23 cellular contexts compared by ENCODE assay signal in the genomic region with DNA sequence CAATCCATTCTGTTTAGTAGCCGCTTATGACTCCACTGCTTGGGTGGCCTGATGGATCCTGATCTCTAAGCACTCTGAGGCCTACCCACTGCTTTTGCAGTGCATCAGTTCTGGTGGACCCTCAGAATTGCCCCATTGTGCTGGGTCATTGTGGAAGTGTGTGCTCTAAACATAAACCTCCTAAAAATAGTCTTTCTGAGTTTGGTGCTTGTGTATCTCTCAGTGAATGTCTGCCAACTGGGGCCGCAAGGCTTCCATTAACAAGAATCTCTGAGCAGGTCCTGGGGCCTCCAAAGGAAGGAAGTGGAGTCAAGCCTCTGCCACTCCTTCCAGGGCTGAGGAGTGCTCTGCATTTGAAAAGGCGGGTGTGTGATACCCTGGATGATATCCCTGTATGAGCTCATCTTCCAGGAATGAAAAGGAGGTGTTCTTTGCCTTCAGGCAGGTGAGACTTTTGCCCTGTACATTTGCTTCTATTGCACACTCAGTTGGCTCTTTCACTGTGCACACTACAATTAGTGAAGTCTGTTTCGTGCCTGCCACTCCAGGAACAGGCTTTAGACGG.
A peak's percentile ranks its signal among the peaks of the same experiment; 100 is the strongest.
DNase-seq lines count a peak whose midpoint lies in the region; ATAC-seq, FAIRE-seq and TF ChIP-seq lines count a peak whose summit lies in the region.
"Had no signal": no experiment of that assay in that cellular context is flagged by ENCODE, and none has a peak within 500 bp of the region (broad histone marks: within the 10 kb centered on the region; RNA-seq: fewer than 3 reads in every experiment).

No MANE protein-coding gene starts in this region.

- H3K4me3 Mint-ChIP-seq in Caco-2 (ENCODE audit: unreplicated experiment): no peak overlapping the region
- no peak overlapping the region for H3K4me3 Mint-ChIP-seq in activated CD4-positive, alpha-beta memory T cell treated with anti-CD3 and anti-CD28 coated beads, Interleukin-2, amount 10 ng/mL, durations not matched to agents 7 days and 5 days
- H3K4me3 Mint-ChIP-seq: activated naive CD4-positive, alpha-beta T cell treated with anti-CD3 and anti-CD28 coated beads, Interleukin-2, amount 10 ng/mL, durations not matched to agents 7 days and 5 days; nephron progenitor cell had no signal

- H3K27ac ChIP-seq in H1 (ENCODE audit: low read depth, low read length): no peak overlapping the region
- H3K27ac ChIP-seq in stomach: no peak overlapping the region
- H3K27ac ChIP-seq in upper lobe of left lung: no peak overlapping the region
- H3K27ac ChIP-seq: adrenal gland, tibial artery had no signal

- no peak overlapping the region for H4K5ac ChIP-seq in H1 (ENCODE audit: insufficient read length, low read depth, low read length)

- H3K4me3 ChIP-seq in Caco-2 (ENCODE audit: low read depth, low read length): no peak overlapping the region
- H3K4me3 ChIP-seq in H1 (ENCODE audit: extremely low read depth in 1 of 4, insufficient read depth in 2 of 4, low read depth in 3 of 4, low read length in 4 of 4): no peak overlapping the region
- H3K4me3 ChIP-seq in stomach: no peak overlapping the region
- H3K4me3 ChIP-seq in upper lobe of left lung: no peak overlapping the region
- H3K4me3 ChIP-seq: adrenal gland, lung, tibial artery had no signal

- POLR2A ChIA-PET in Caco-2 (lab: Charles Lee) (no interaction called here), H1 (lab: Charles Lee; ENCODE audit: partially characterized antibody) (no interaction called here)
- POLR2A ChIA-PET in activated CD4-positive, alpha-beta memory T cell treated with anti-CD3 and anti-CD28 coated beads, Interleukin-2, amount 10 ng/mL, durations not matched to agents 7 days and 5 days (lab: Charles Lee): no interaction called here

- no peaks in the 10 kb centered on the region for H3K36me3 Mint-ChIP-seq in Caco-2 (ENCODE audit: insufficient read depth, unreplicated experiment)
- H3K36me3 Mint-ChIP-seq in activated CD4-positive, alpha-beta memory T cell treated with anti-CD3 and anti-CD28 coated beads, Interleukin-2, amount 10 ng/mL, durations not matched to agents 7 days and 5 days (ENCODE audit: low read depth): no peaks in the 10 kb centered on the region
- H3K36me3 Mint-ChIP-seq: activated naive CD4-positive, alpha-beta T cell treated with anti-CD3 and anti-CD28 coated beads, Interleukin-2, amount 10 ng/mL, durations not matched to agents 7 days and 5 days had no signal

- H4K20me1 ChIP-seq in H1 (replicated peaks in 1 of 2; ENCODE audit: control insufficient read depth in 1 of 2, insufficient read depth in 2 of 2, low read length in 2 of 2): no peaks in the 10 kb centered on the region

- no peak for TF ChIP-seq RAD21 in H1 (IDR thresholded peaks at IDR 0.05 in 1 of 2, conservative IDR thresholded peaks at IDR 0.05 in 1 of 2; ENCODE audit: low read depth in 2 of 2, low read length in 2 of 2)

- FAIRE-seq in H1 (lab: Jason Lieb, UNC): no peak
- FAIRE-seq: GM12891, islet of Langerhans had no signal

- no peaks in the 10 kb centered on the region; the same call in 1 of the 2 replicates for H3K23me2 ChIP-seq in H1 (ENCODE audit: low read depth, low read length)

- H3K4me2 ChIP-seq in H1 (ENCODE audit: insufficient read depth in 1 of 2, low read depth in 2 of 2, low read length in 2 of 2): no peak overlapping the region
- H3K4me2 ChIP-seq: SK-N-SH had no signal

- H3K9ac ChIP-seq in H1 (replicated peaks in 1 of 4; ENCODE audit: extremely low read depth in 1 of 4, low read depth in 3 of 4, low read length in 3 of 4): no peak overlapping the region
- H3K9ac ChIP-seq: SK-N-SH had no signal

- no peak for TF ChIP-seq CTCF in Caco-2 (IDR thresholded peaks at IDR 0.05; ENCODE audit: insufficient read depth in 1 of 2, low read depth in 1 of 2, low read length in 1 of 2, severe bottlenecking in 1 of 2, unreplicated experiment in 1 of 2)
- no peak for TF ChIP-seq CTCF in H1 (IDR thresholded peaks at IDR 0.05; ENCODE audit: control extremely low read depth in 1 of 3, insufficient read depth in 1 of 3, low read depth in 1 of 3, low read length in 3 of 3)
- no peak for TF ChIP-seq CTCF in stomach (IDR thresholded peaks at IDR 0.05)
- TF ChIP-seq CTCF in upper lobe of left lung (IDR thresholded peaks at IDR 0.05): no peak

- no peak overlapping the region for H2BK120ac ChIP-seq in H1 (replicated peaks; ENCODE audit: low read depth, low read length)

- no peak overlapping the region for H4K8ac ChIP-seq in H1 (ENCODE audit: extremely low read depth, insufficient read depth, low read length)

- H2AK5ac ChIP-seq in H1 (ENCODE audit: low read depth, low read length): no peak overlapping the region

- 83% methylated on average over 5 of the region's 5 CpGs; no CpG with 5 or more reads in 1 of the 2 experiments for WGBS in H1 (ENCODE audit: extremely low coverage in 1 of 2, insufficient coverage in 1 of 2, insufficient read length in 1 of 2, insufficient replicate concordance in 2 of 2, low coverage in 1 of 2, low lambda C conversion rate in 2 of 2, missing lambda C conversion rate in 1 of 2), 2 experiments
- 70 to 88% (median 86%) methylated on average over 5 of the region's 5 CpGs for WGBS in stomach, 5 donors
- 68 to 69% methylated on average over 4 to 5 of the region's 5 CpGs for WGBS in upper lobe of left lung, 2 donors

- H3K4me1 ChIP-seq in Caco-2 (peaks cover 13% of the 10 kb centered on the region), H1 (replicated peaks in 1 of 4; ENCODE audit: control insufficient read depth in 3 of 4, insufficient read depth in 4 of 4, low read length in 3 of 4) (peaks cover 0 to 3% (median 0%) of the 10 kb centered on the region in 4 experiments; a peak in 3 of 7 replicates), stomach (peaks cover 15 to 34% (median 22%) of the 10 kb centered on the region in 4 donors), upper lobe of left lung (no peaks in the 10 kb centered on the region)
- H3K4me1 ChIP-seq: tibial artery had no signal

- H2BK12ac ChIP-seq in H1 (ENCODE audit: low read depth, low read length): no peak overlapping the region

- H3K79me2 ChIP-seq in H1 (ENCODE audit: control insufficient read depth in 1 of 2, insufficient read depth in 2 of 2, low read length in 2 of 2): no peaks in the 10 kb centered on the region

- ATAC-seq in upper lobe of left lung (ENCODE audit: low FRiP score in 2 of 2): no peak
- ATAC-seq: activated CD4-positive, CD25-positive, alpha-beta regulatory T cell treated with anti-CD3 and anti-CD28 coated beads, Interleukin-2, amount 50 U/mL, for 24 hours had no signal

- H3K14ac ChIP-seq in H1 (ENCODE audit: insufficient read length): no peak overlapping the region

- H2AFZ ChIP-seq in H1 (ENCODE audit: low read length): 0 out of 2 replicates have a peak overlapping the region, but pooled peaks have one; percentile 9

- no peaks in the 10 kb centered on the region for H3K27me3 Mint-ChIP-seq in Caco-2 (ENCODE audit: insufficient read depth, unreplicated experiment)
- H3K27me3 Mint-ChIP-seq in activated CD4-positive, alpha-beta memory T cell treated with anti-CD3 and anti-CD28 coated beads, Interleukin-2, amount 10 ng/mL, durations not matched to agents 7 days and 5 days: no peaks in the 10 kb centered on the region

- H2BK5ac ChIP-seq in H1 (ENCODE audit: low read depth, low read length): no peak overlapping the region

- TF ChIP-seq POLR2A in H1 (IDR thresholded peaks at IDR 0.05; ENCODE audit: control extremely low read depth in 1 of 2, low read depth in 2 of 2, low read length in 2 of 2) (no peak), stomach (IDR thresholded peaks at IDR 0.05) (no peak), upper lobe of left lung (IDR thresholded peaks at IDR 0.05) (no peak)

- BruUV-seq in Caco-2 (replicated peaks; lab: Mats Ljungman, UMichigan): no TSS peak

- DNase-seq in Caco-2 (peak; percentile 16 to 42), HPDE6-E6E7 (ENCODE audit: extremely low spot score) (peak; percentile 34), H1 (ENCODE audit: low read depth in 1 of 2, low spot score in 2 of 2) (peak in 1 of 2 experiments; percentile 5), kidney tubule cell (ENCODE audit: low spot score) (peak; percentile 73), stomach (no peak), upper lobe of left lung (no peak)
- DNase-seq in activated naive CD4-positive, alpha-beta T cell treated with Interleukin-2 at 50 U/mL for 16 hours: no peak
- no peak for DNase-seq in activated CD4-positive, alpha-beta memory T cell treated with anti-CD3 and anti-CD28 coated beads, Interleukin-2, amount 10 ng/mL, durations not matched to agents 7 days and 5 days
- DNase-seq: activated CD4-positive, alpha-beta T cell treated with anti-CD3 and anti-CD28 coated beads, Interleukin-2, amount 50 U/mL, for 48 hours; activated naive CD4-positive, alpha-beta T cell treated with anti-CD3 and anti-CD28 coated beads, Interleukin-2, amount 10 ng/mL, durations not matched to agents 7 days and 5 days; IMR-90; NCI-H146; NCI-H2107; nephron progenitor cell; OCI-M1; SK-N-SH; stimulated activated CD4-positive, alpha-beta T cell treated with anti-CD3 and anti-CD28 coated beads, Interleukin-4, amount 100 ng/mL, for 1 hour; tibial artery had no signal

- TF ChIP-seq EP300 in H1 (IDR thresholded peaks at IDR 0.05; ENCODE audit: borderline replicate concordance in 1 of 2, low read depth in 2 of 2, low read length in 2 of 2) (no peak), stomach (IDR thresholded peaks at IDR 0.05) (no peak), upper lobe of left lung (IDR thresholded peaks at IDR 0.05) (no peak)

- peaks cover 20% of the 10 kb centered on the region for H3K4me1 Mint-ChIP-seq in Caco-2 (ENCODE audit: low read depth, unreplicated experiment)
- no peaks in the 10 kb centered on the region for H3K4me1 Mint-ChIP-seq in activated CD4-positive, alpha-beta memory T cell treated with anti-CD3 and anti-CD28 coated beads, Interleukin-2, amount 10 ng/mL, durations not matched to agents 7 days and 5 days
- H3K4me1 Mint-ChIP-seq: activated naive CD4-positive, alpha-beta T cell treated with anti-CD3 and anti-CD28 coated beads, Interleukin-2, amount 10 ng/mL, durations not matched to agents 7 days and 5 days had no signal

- H3K79me1 ChIP-seq in H1 (ENCODE audit: low read depth, low read length): no peaks in the 10 kb centered on the region

- H3K4ac ChIP-seq in H1 (replicated peaks; ENCODE audit: insufficient read length, low read depth, low read length): no peak overlapping the region

- CTCF ChIA-PET in Caco-2 (lab: Charles Lee): no interaction called here
- CTCF ChIA-PET in H1 (lab: Charles Lee; ENCODE audit: partially characterized antibody): interaction anchor here (0.6 to 1.0 kb wide), 6 partner anchors 14 to 258 kb away, joined by 3 to 4 read pairs (median 3); no protein-coding TSS in a partner anchor
- CTCF ChIA-PET in activated CD4-positive, alpha-beta memory T cell treated with anti-CD3 and anti-CD28 coated beads, Interleukin-2, amount 10 ng/mL, durations not matched to agents 7 days and 5 days (lab: Charles Lee): no interaction called here

- no peaks in the 10 kb centered on the region for H3K9me3 Mint-ChIP-seq in Caco-2 (ENCODE audit: unreplicated experiment)
- H3K9me3 Mint-ChIP-seq in activated CD4-positive, alpha-beta memory T cell treated with anti-CD3 and anti-CD28 coated beads, Interleukin-2, amount 10 ng/mL, durations not matched to agents 7 days and 5 days: no peaks in the 10 kb centered on the region
- H3K9me3 Mint-ChIP-seq: activated naive CD4-positive, alpha-beta T cell treated with anti-CD3 and anti-CD28 coated beads, Interleukin-2, amount 10 ng/mL, durations not matched to agents 7 days and 5 days; nephron progenitor cell had no signal

- no peaks in the 10 kb centered on the region for H3K36me3 ChIP-seq in Caco-2 (ENCODE audit: control insufficient read depth, insufficient read depth, low read length)
- no peaks in the 10 kb centered on the region for H3K36me3 ChIP-seq in H1 (ENCODE audit: control insufficient read depth in 2 of 4, insufficient read depth in 4 of 4, low read length in 3 of 4)
- no peaks in the 10 kb centered on the region for H3K36me3 ChIP-seq in stomach
- H3K36me3 ChIP-seq in upper lobe of left lung: no peaks in the 10 kb centered on the region
- H3K36me3 ChIP-seq: adrenal gland, tibial artery had no signal

- no peak overlapping the region for H4K91ac ChIP-seq in H1 (replicated peaks; ENCODE audit: insufficient read length, low read length)

- no peak overlapping the region for H3K23ac ChIP-seq in H1 (ENCODE audit: insufficient read length)

- H3K27ac Mint-ChIP-seq in Caco-2 (ENCODE audit: unreplicated experiment): peak overlapping the region; percentile 29
- H3K27ac Mint-ChIP-seq in activated CD4-positive, alpha-beta memory T cell treated with anti-CD3 and anti-CD28 coated beads, Interleukin-2, amount 10 ng/mL, durations not matched to agents 7 days and 5 days: no peak overlapping the region
- H3K27ac Mint-ChIP-seq: activated naive CD4-positive, alpha-beta T cell treated with anti-CD3 and anti-CD28 coated beads, Interleukin-2, amount 10 ng/mL, durations not matched to agents 7 days and 5 days; nephron progenitor cell had no signal

- H3K9me3 ChIP-seq in Caco-2 (no peaks in the 10 kb centered on the region), H1 (ENCODE audit: insufficient read depth in 2 of 2, low read depth in 1 of 2, low read length in 1 of 2) (no peaks in the 10 kb centered on the region), stomach (no peaks in the 10 kb centered on the region), upper lobe of left lung (no peaks in the 10 kb centered on the region)
- H3K9me3 ChIP-seq: adrenal gland, SK-N-SH, tibial artery had no signal

- H2BK20ac ChIP-seq in H1 (ENCODE audit: low read length): no peak overlapping the region

- H2BK15ac ChIP-seq in H1 (ENCODE audit: low read length): no peak overlapping the region

- intact Hi-C loops in Caco-2 (cut with micrococcal nuclease; ENCODE audit: unreplicated experiment) (no loop called here), stomach (cut with DNase I; ENCODE audit: low total_unique reads) (no loop called here)

- H3K27me3 ChIP-seq in Caco-2 (replicated peaks; ENCODE audit: control insufficient read depth, insufficient read depth, low read length): no peaks in the 10 kb centered on the region
- no peaks in the 10 kb centered on the region for H3K27me3 ChIP-seq in H1 (replicated peaks in 1 of 4; ENCODE audit: control insufficient read depth in 3 of 4, extremely low read depth in 1 of 4, insufficient read depth in 3 of 4, low read length in 3 of 4)
- no peaks in the 10 kb centered on the region for H3K27me3 ChIP-seq in stomach
- H3K27me3 ChIP-seq in upper lobe of left lung: no peaks in the 10 kb centered on the region
- H3K27me3 ChIP-seq: adrenal gland, tibial artery had no signal

- H3K18ac ChIP-seq in H1 (ENCODE audit: extremely low read depth, low read length): no peak overlapping the region

- H3K56ac ChIP-seq in H1 (replicated peaks; ENCODE audit: insufficient read length, low read depth, low read length): no peak overlapping the region

Comparison
In these comparisons a context has a peak if more than half of its experiments do, and no peak if none do; other contexts are left out.
1. DNase-seq: peak in Caco-2 (2 of 2), HPDE6-E6E7 (single experiment) and kidney tubule cell (single experiment); none in stomach (single experiment), activated naive CD4-positive, alpha-beta T cell treated with Interleukin-2 at 50 U/mL for 16 hours (single experiment), upper lobe of left lung (0 of 2) and activated CD4-positive, alpha-beta memory T cell treated with anti-CD3 and anti-CD28 coated beads, Interleukin-2, amount 10 ng/mL, durations not matched to agents 7 days and 5 days (single experiment).